In the genomic region with DNA sequence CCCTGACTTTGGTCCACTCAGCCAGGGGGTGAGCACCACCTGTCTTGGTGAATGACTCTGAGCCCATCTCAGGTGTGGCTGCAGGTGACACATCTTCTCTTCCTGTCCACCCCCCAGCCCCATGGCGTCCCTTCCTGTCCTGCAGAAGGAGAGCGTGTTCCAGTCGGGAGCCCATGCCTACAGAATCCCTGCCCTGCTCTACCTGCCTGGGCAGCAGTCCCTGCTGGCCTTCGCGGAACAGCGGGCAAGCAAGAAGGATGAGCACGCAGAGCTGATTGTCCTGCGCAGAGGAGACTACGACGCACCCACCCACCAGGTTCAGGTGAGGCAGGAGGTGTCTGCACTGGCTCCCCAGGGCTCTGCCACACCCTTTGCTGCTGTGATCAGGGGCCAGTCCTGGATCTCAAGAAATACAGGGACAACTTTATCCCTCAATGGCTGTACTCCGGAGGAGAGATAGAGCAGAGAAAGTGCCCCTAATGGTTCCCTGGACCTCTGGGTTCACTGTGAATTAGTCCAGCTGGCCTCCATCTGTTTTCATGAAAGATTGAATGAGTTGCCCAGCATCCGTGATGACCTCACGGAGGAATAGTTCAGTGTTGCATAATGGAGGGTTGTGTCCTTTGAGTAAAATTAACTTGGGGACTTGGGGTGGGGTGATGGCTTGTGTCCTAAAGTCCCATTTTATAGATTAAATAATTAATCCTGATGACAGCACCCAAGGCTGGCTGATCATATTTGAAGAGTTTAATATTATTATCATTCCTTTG, we compare ENCODE assay signal across 1 cellular context.
TF ChIP-seq lines count a peak whose summit lies in the region.

A gene (plus strand): TSS at position 122 of the 770 bp plus-strand sequence. CDS start 0 bp downstream, at position 122.

TF ChIP-seq in GM23338, 12 proteins besides CTCF, POLR2A, EP300 and RAD21 (continued from another document):
- TF ChIP-seq, protein P1, sequence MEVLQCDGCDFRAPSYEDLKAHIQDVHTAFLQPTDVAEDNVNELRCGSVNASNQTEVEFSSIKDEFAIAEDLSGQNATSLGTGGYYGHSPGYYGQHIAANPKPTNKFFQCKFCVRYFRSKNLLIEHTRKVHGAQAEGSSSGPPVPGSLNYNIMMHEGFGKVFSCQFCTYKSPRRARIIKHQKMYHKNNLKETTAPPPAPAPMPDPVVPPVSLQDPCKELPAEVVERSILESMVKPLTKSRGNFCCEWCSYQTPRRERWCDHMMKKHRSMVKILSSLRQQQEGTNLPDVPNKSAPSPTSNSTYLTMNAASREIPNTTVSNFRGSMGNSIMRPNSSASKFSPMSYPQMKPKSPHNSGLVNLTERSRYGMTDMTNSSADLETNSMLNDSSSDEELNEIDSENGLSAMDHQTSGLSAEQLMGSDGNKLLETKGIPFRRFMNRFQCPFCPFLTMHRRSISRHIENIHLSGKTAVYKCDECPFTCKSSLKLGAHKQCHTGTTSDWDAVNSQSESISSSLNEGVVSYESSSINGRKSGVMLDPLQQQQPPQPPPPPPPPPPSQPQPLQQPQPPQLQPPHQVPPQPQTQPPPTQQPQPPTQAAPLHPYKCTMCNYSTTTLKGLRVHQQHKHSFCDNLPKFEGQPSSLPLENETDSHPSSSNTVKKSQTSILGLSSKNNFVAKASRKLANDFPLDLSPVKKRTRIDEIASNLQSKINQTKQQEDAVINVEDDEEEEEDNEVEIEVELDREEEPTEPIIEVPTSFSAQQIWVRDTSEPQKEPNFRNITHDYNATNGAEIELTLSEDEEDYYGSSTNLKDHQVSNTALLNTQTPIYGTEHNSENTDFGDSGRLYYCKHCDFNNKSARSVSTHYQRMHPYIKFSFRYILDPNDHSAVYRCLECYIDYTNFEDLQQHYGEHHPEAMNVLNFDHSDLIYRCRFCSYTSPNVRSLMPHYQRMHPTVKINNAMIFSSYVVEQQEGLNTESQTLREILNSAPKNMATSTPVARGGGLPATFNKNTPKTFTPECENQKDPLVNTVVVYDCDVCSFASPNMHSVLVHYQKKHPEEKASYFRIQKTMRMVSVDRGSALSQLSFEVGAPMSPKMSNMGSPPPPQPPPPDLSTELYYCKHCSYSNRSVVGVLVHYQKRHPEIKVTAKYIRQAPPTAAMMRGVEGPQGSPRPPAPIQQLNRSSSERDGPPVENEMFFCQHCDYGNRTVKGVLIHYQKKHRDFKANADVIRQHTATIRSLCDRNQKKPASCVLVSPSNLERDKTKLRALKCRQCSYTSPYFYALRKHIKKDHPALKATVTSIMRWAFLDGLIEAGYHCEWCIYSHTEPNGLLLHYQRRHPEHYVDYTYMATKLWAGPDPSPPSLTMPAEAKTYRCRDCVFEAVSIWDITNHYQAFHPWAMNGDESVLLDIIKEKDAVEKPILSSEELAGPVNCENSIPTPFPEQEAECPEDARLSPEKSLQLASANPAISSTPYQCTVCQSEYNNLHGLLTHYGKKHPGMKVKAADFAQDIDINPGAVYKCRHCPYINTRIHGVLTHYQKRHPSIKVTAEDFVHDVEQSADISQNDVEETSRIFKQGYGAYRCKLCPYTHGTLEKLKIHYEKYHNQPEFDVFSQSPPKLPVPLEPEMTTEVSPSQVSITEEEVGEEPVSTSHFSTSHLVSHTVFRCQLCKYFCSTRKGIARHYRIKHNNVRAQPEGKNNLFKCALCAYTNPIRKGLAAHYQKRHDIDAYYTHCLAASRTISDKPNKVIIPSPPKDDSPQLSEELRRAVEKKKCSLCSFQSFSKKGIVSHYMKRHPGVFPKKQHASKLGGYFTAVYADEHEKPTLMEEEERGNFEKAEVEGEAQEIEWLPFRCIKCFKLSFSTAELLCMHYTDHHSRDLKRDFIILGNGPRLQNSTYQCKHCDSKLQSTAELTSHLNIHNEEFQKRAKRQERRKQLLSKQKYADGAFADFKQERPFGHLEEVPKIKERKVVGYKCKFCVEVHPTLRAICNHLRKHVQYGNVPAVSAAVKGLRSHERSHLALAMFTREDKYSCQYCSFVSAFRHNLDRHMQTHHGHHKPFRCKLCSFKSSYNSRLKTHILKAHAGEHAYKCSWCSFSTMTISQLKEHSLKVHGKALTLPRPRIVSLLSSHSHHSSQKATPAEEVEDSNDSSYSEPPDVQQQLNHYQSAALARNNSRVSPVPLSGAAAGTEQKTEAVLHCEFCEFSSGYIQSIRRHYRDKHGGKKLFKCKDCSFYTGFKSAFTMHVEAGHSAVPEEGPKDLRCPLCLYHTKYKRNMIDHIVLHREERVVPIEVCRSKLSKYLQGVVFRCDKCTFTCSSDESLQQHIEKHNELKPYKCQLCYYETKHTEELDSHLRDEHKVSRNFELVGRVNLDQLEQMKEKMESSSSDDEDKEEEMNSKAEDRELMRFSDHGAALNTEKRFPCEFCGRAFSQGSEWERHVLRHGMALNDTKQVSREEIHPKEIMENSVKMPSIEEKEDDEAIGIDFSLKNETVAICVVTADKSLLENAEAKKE (CRISPR knock-in tag; IDR thresholded peaks at IDR 0.05) = no peak
- TF ChIP-seq, protein P2, sequence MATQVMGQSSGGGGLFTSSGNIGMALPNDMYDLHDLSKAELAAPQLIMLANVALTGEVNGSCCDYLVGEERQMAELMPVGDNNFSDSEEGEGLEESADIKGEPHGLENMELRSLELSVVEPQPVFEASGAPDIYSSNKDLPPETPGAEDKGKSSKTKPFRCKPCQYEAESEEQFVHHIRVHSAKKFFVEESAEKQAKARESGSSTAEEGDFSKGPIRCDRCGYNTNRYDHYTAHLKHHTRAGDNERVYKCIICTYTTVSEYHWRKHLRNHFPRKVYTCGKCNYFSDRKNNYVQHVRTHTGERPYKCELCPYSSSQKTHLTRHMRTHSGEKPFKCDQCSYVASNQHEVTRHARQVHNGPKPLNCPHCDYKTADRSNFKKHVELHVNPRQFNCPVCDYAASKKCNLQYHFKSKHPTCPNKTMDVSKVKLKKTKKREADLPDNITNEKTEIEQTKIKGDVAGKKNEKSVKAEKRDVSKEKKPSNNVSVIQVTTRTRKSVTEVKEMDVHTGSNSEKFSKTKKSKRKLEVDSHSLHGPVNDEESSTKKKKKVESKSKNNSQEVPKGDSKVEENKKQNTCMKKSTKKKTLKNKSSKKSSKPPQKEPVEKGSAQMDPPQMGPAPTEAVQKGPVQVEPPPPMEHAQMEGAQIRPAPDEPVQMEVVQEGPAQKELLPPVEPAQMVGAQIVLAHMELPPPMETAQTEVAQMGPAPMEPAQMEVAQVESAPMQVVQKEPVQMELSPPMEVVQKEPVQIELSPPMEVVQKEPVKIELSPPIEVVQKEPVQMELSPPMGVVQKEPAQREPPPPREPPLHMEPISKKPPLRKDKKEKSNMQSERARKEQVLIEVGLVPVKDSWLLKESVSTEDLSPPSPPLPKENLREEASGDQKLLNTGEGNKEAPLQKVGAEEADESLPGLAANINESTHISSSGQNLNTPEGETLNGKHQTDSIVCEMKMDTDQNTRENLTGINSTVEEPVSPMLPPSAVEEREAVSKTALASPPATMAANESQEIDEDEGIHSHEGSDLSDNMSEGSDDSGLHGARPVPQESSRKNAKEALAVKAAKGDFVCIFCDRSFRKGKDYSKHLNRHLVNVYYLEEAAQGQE (IDR thresholded peaks at IDR 0.05; ENCODE audit: unreplicated experiment) = no peak
- TF ChIP-seq JUNB (IDR thresholded peaks at IDR 0.05; ENCODE audit: unreplicated experiment) = no peak
- TF ChIP-seq, protein P3, sequence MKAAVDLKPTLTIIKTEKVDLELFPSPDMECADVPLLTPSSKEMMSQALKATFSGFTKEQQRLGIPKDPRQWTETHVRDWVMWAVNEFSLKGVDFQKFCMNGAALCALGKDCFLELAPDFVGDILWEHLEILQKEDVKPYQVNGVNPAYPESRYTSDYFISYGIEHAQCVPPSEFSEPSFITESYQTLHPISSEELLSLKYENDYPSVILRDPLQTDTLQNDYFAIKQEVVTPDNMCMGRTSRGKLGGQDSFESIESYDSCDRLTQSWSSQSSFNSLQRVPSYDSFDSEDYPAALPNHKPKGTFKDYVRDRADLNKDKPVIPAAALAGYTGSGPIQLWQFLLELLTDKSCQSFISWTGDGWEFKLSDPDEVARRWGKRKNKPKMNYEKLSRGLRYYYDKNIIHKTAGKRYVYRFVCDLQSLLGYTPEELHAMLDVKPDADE (IDR thresholded peaks at IDR 0.05) = no peak
- no peak for TF ChIP-seq CREB1 (CRISPR knock-in tag; IDR thresholded peaks at IDR 0.05; ENCODE audit: low read depth)
- no peak for TF ChIP-seq NANOG (IDR thresholded peaks at IDR 0.05; ENCODE audit: borderline replicate concordance)
- no peak for TF ChIP-seq POLR2AphosphoS5 (IDR thresholded peaks at IDR 0.05; ENCODE audit: low read depth)
- no peak for TF ChIP-seq EZH2phosphoT487 (IDR thresholded peaks at IDR 0.05; ENCODE audit: unreplicated experiment)
- TF ChIP-seq STAT1 (IDR thresholded peaks at IDR 0.05; ENCODE audit: unreplicated experiment) = no peak
- TF ChIP-seq EZH2 (IDR thresholded peaks at IDR 0.05; ENCODE audit: low read depth, unreplicated experiment) = no peak
- no peak for TF ChIP-seq ZNF331 (CRISPR knock-in tag; IDR thresholded peaks at IDR 0.05; ENCODE audit: low read depth)
